10 cellular contexts compared by ENCODE assay signal in genomic region chr2:106115250-106115649, GRCh38.
DNase-seq lines count a peak whose midpoint lies in the region; ATAC-seq, FAIRE-seq and TF ChIP-seq lines count a peak whose summit lies in the region.
"Had no signal": no experiment of that assay in that cellular context is flagged by ENCODE, and none has a peak within 500 bp of the region (broad histone marks: within the 10 kb centered on the region; RNA-seq: fewer than 3 reads in every experiment).

No MANE protein-coding gene starts in this region.

- no TSS peak for BruUV-seq in K562 (replicated peaks; lab: Mats Ljungman, UMichigan)

- CTCF ChIA-PET in K562 (lab: Yijun Ruan, JAX; ENCODE audit: low intra/inter-chr PET ratio): no interaction called here

- H3K79me2 ChIP-seq in K562 (ENCODE audit: control insufficient read depth, insufficient read depth, low read length): 0 out of 3 replicates have a peak, but pooled peaks cover 2% of the 10 kb centered on the region

- POLR2A ChIA-PET in K562 (lab: Yijun Ruan, JAX): interaction anchor here (0.5 to 1.2 kb wide), 4 partner anchors 10 to 446 kb away, joined by 3 to 6 read pairs (median 4); no protein-coding TSS in a partner anchor

- H2AFZ ChIP-seq in K562 (ENCODE audit: low read depth, low read length): no peak overlapping the region; the same call in 1 of the 2 replicates

- TF ChIP-seq EP300 in K562 (IDR thresholded peaks at IDR 0.05; ENCODE audit: low read length): no peak; the same call in 1 of the 2 replicates

- no peak for TF ChIP-seq POLR2A in K562 (conservative IDR thresholded peaks at IDR 0.05)

- TF ChIP-seq RAD21 in K562 (CRISPR knock-in tag; conservative IDR thresholded peaks at IDR 0.05 in 1 of 2, IDR thresholded peaks at IDR 0.05 in 1 of 2): peak; percentile 8 to 24; a peak in 1 of 4 replicates

- peaks cover 18% of the 10 kb centered on the region; the same call in 1 of the 2 replicates for H4K20me1 ChIP-seq in K562 (replicated peaks; ENCODE audit: control insufficient read depth, insufficient read depth, low read length)

- in situ Hi-C loops in K562 (cut with MboI): no loop called here

- WGBS in K562 (ENCODE audit: insufficient coverage, low coverage, missing lambda C conversion rate): 0% methylated on average over 2 of the region's 2 CpGs

- H3K4me1 ChIP-seq in K562 (replicated peaks in 1 of 2; ENCODE audit: control insufficient read depth in 2 of 2, insufficient read depth in 2 of 2, low read length in 2 of 2) (peaks cover 13 to 25% of the 10 kb centered on the region in 2 experiments; a peak in 4 of 5 replicates), skeletal muscle tissue (ENCODE audit: control insufficient read depth in 3 of 3, insufficient read depth in 3 of 3, low read length in 3 of 3) (peaks cover 15 to 38% (median 34%) of the 10 kb centered on the region in 3 donors), colonic mucosa (no peaks in the 10 kb centered on the region)

- peak; percentile 99 for ATAC-seq in K562
- ATAC-seq in GM18907 (IDR thresholded peaks at IDR 0.05; ENCODE audit: unreplicated experiment): no peak

- intact Hi-C loops in K562 (cut with micrococcal nuclease): loop anchor here (5.0 kb wide), 1 partner anchor 77 kb away; the partner anchor contains the start of gene UXS1
- intact Hi-C loops in colonic mucosa (cut with DNase I): no loop called here

- H3K4me3 ChIP-seq in K562 (no peak overlapping the region), skeletal muscle tissue (ENCODE audit: low read length in 3 of 3) (no peak overlapping the region), colonic mucosa (no peak overlapping the region)
- H3K4me3 ChIP-seq: lung had no signal

- FAIRE-seq in K562 (lab: Jason Lieb, UNC): peak; percentile 100
- FAIRE-seq: A204.1 had no signal

- peaks cover 54% of the 10 kb centered on the region for H3K36me3 ChIP-seq in K562 (ENCODE audit: control insufficient read depth, insufficient read depth, low read length)
- H3K36me3 ChIP-seq in skeletal muscle tissue (ENCODE audit: control insufficient read depth in 3 of 3, insufficient read depth in 3 of 3, low read length in 3 of 3): peaks cover 17 to 29% (median 24%) of the 10 kb centered on the region in 3 donors
- H3K36me3 ChIP-seq in colonic mucosa: no peaks in the 10 kb centered on the region

- H3K9ac ChIP-seq in K562 (ENCODE audit: insufficient read depth in 1 of 2, low read depth in 2 of 2, low read length in 2 of 2): peak overlapping the region in 1 of 2 experiments; percentile 12; a peak in 2 of 4 replicates
- no peak overlapping the region for H3K9ac ChIP-seq in skeletal muscle tissue (ENCODE audit: low read depth in 1 of 3, low read length in 3 of 3)
- H3K9ac ChIP-seq in colonic mucosa (ENCODE audit: low read depth in 2 of 2, low read length in 2 of 2): no peak overlapping the region

- H3K27ac ChIP-seq in K562 (ENCODE audit: extremely low read depth, low read depth, low read length): peak overlapping the region; percentile 78; the same call in 2 of the 3 replicates
- peak overlapping the region; percentile 92 for H3K27ac ChIP-seq in skeletal muscle tissue (ENCODE audit: low read depth, low read length)
- no peak overlapping the region for H3K27ac ChIP-seq in colonic mucosa

- TF ChIP-seq CTCF in K562 (IDR thresholded peaks at IDR 0.05 in 2 of 3, conservative IDR thresholded peaks at IDR 0.05 in 1 of 3; ENCODE audit: insufficient read depth in 2 of 3, low read depth in 1 of 3, low read length in 3 of 3) (no peak), colonic mucosa (IDR thresholded peaks at IDR 0.05) (no peak)

- peak overlapping the region; percentile 9; the same call in 1 of the 2 replicates for H3K4me2 ChIP-seq in K562 (ENCODE audit: insufficient read depth, low read length)

- peak; percentile 20 for DNase-seq in SIG-M5 treated with dmso at 0.1 percent for 504 hours (lab: John Stamatoyannopoulos, UW; ENCODE audit: unreplicated experiment)
- DNase-seq in SIG-M5 (lab: John Stamatoyannopoulos, UW): no peak
- peak; percentile 53 for DNase-seq in HT-29 (ENCODE audit: low spot score)
- peak; percentile 67 to 89 (median 78) for DNase-seq in K562 (ENCODE audit: extremely low read depth in 1 of 4, low spot score in 3 of 4)
- no peak for DNase-seq in colonic mucosa
- DNase-seq in T-helper 1 cell: no peak

- no peaks in the 10 kb centered on the region for H3K27me3 ChIP-seq in K562 (ENCODE audit: control insufficient read depth in 2 of 2, insufficient read depth in 2 of 2, low read length in 2 of 2)
- H3K27me3 ChIP-seq in skeletal muscle tissue (ENCODE audit: control insufficient read depth in 3 of 3, insufficient read depth in 3 of 3, low read length in 3 of 3): no peaks in the 10 kb centered on the region
- H3K27me3 ChIP-seq in colonic mucosa: no peaks in the 10 kb centered on the region

- H3K9me3 ChIP-seq in K562 (replicated peaks; ENCODE audit: control insufficient read depth, insufficient read depth, low read depth, low read length) (no peaks in the 10 kb centered on the region), skeletal muscle tissue (ENCODE audit: control insufficient read depth in 3 of 3, low read length in 3 of 3) (no peaks in the 10 kb centered on the region), colonic mucosa (no peaks in the 10 kb centered on the region)

- H3K9me1 ChIP-seq in K562 (ENCODE audit: control insufficient read depth, insufficient read depth, low read length): no peaks in the 10 kb centered on the region

TF ChIP-seq in K562, 482 proteins besides CTCF, POLR2A, EP300 and RAD21 (continues in another document):
- peak; percentile 36; the same call in 1 of the 2 replicates for TF ChIP-seq MYC (IDR thresholded peaks at IDR 0.05; ENCODE audit: low read depth, low read length)
- no peak for TF ChIP-seq MYC (CRISPR knock-in tag; IDR thresholded peaks at IDR 0.05; ENCODE audit: borderline replicate concordance, low read depth)
- TF ChIP-seq EP400 (IDR thresholded peaks at IDR 0.05): peak; percentile 37; the same call in 1 of the 2 replicates
- peak; percentile 81 for TF ChIP-seq ARID1B (IDR thresholded peaks at IDR 0.05)
- TF ChIP-seq FIP1L1 (IDR thresholded peaks at IDR 0.05; ENCODE audit: low read depth, low read length, poor library complexity, severe bottlenecking): no peak
- TF ChIP-seq NEUROD1 (IDR thresholded peaks at IDR 0.05; ENCODE audit: borderline replicate concordance, low read depth, low read length, partially characterized antibody): peak; percentile 53
- 0 out of 2 replicates have a peak, but pooled peaks have one; percentile 29 for TF ChIP-seq L3MBTL2 (IDR thresholded peaks at IDR 0.05)
- TF ChIP-seq ZNF12 (CRISPR knock-in tag; IDR thresholded peaks at IDR 0.05): 0 out of 2 replicates have a peak, but pooled peaks have one; percentile 3
- TF ChIP-seq SMARCE1 (IDR thresholded peaks at IDR 0.05): peak; percentile 87
- peak; percentile 90 for TF ChIP-seq ESRRA (IDR thresholded peaks at IDR 0.05; ENCODE audit: borderline replicate concordance, low read depth)
- TF ChIP-seq REST (CRISPR knock-in tag; IDR thresholded peaks at IDR 0.05; ENCODE audit: low read depth): peak; percentile 85
- TF ChIP-seq KAT8 (IDR thresholded peaks at IDR 0.05; ENCODE audit: low read depth): no peak
- TF ChIP-seq ZBTB43 (CRISPR knock-in tag; IDR thresholded peaks at IDR 0.05): no peak
- 0 out of 2 replicates have a peak, but pooled peaks have one; percentile 57 for TF ChIP-seq ZNF766 (CRISPR knock-in tag; conservative IDR thresholded peaks at IDR 0.05)
- TF ChIP-seq ZNF121 (CRISPR knock-in tag; conservative IDR thresholded peaks at IDR 0.05): no peak
- peak; percentile 45; the same call in 1 of the 2 replicates for TF ChIP-seq MECOM (CRISPR knock-in tag; IDR thresholded peaks at IDR 0.05)
- peak; percentile 69; the same call in 1 of the 2 replicates for TF ChIP-seq HDAC2 (IDR thresholded peaks at IDR 0.05)
- no peak for TF ChIP-seq HDGF (IDR thresholded peaks at IDR 0.05)

Comparison
In these comparisons a context has a peak if more than half of its experiments do, and no peak if none do; other contexts are left out.
1. DNase-seq: peak in SIG-M5 treated with dmso at 0.1 percent for 504 hours (single experiment), HT-29 (single experiment) and K562 (4 of 4); none in SIG-M5 (single experiment), colonic mucosa (single experiment) and T-helper 1 cell (0 of 5).